ENCODE assay signal across 10 cellular contexts in genomic region chr19:3576696-3577443, GRCh38. TPM values are rescaled to one million over a fixed set of nuclear protein-coding genes. Genes with fewer than 3 reads are reported as not detected.
DNase-seq lines count a peak whose midpoint lies in the region; ATAC-seq, FAIRE-seq and TF ChIP-seq lines count a peak whose summit lies in the region.
"Had no signal": no experiment of that assay in that cellular context is flagged by ENCODE, and none has a peak within 500 bp of the region (broad histone marks: within the 10 kb centered on the region; RNA-seq: fewer than 3 reads in every experiment).

No MANE protein-coding gene starts in this region.

- H2AFZ ChIP-seq in endothelial cell of umbilical vein (ENCODE audit: low read depth, low read length) (peak overlapping the region; percentile 70), HepG2 (ENCODE audit: low read length) (no peak overlapping the region)

- H3K4me2 ChIP-seq in endothelial cell of umbilical vein (ENCODE audit: insufficient read depth, low read length) (peak overlapping the region; percentile 75), HepG2 (ENCODE audit: low read depth, low read length) (no peak overlapping the region)

- H3K27me3 ChIP-seq in HUES64 (ENCODE audit: insufficient read depth, low read length) (peaks cover 4% of the 10 kb centered on the region; the same call in 1 of the 2 replicates), endothelial cell of umbilical vein (ENCODE audit: control insufficient read depth in 2 of 2, insufficient read depth in 2 of 2, low read length in 2 of 2) (no peaks in the 10 kb centered on the region), HepG2 (ENCODE audit: control insufficient read depth in 1 of 2, insufficient read depth in 2 of 2, low read length in 2 of 2) (no peaks in the 10 kb centered on the region), subcutaneous abdominal adipose tissue (ENCODE audit: control insufficient read depth in 5 of 5, insufficient read depth in 4 of 5, low read length in 5 of 5) (no peaks in the 10 kb centered on the region)

- BruUV-seq in endothelial cell of umbilical vein (replicated peaks; lab: Mats Ljungman, UMichigan): no TSS peak
- no TSS peak for BruUV-seq in HepG2 (replicated peaks; lab: Mats Ljungman, UMichigan)

- TF ChIP-seq EP300 in HepG2 (IDR thresholded peaks at IDR 0.05; ENCODE audit: low read depth in 2 of 2, low read length in 2 of 2) (no peak), HepG2 (CRISPR knock-in tag; IDR thresholded peaks at IDR 0.05; ENCODE audit: borderline replicate concordance) (no peak)

- TF ChIP-seq POLR2A in endothelial cell of umbilical vein (IDR thresholded peaks at IDR 0.05; ENCODE audit: low read depth, low read length) (no peak), HepG2 (IDR thresholded peaks at IDR 0.05; ENCODE audit: insufficient read depth in 1 of 2, low read depth in 2 of 2, low read length in 2 of 2) (no peak)

- ATAC-seq in HepG2: no peak
- no peak for ATAC-seq in GM18517 (IDR thresholded peaks at IDR 0.05; ENCODE audit: unreplicated experiment)
- ATAC-seq in GM21447 (IDR thresholded peaks at IDR 0.05; ENCODE audit: unreplicated experiment): no peak

- DNase-seq in endothelial cell of umbilical vein (ENCODE audit: low read depth, low spot score) (peak; percentile 52), HepG2 (ENCODE audit: low spot score) (no peak), NCI-H524 treated with DMSO at 0.1 percent for 48 hours (lab: John Stamatoyannopoulos, UW) (no peak)
- DNase-seq in activated CD8-positive, alpha-beta memory T cell treated with anti-CD3 and anti-CD28 coated beads, Interleukin-2, amount 50 U/mL, for 4 hours: no peak
- DNase-seq: NK-92 treated with Interleukin-12 subunit alpha and Interleukin-12 subunit beta, amount 100 ng/mL, for 24 hours had no signal

- H3K9me3 ChIP-seq in HUES64 (ENCODE audit: insufficient read depth, low read depth, low read length) (no peaks in the 10 kb centered on the region), endothelial cell of umbilical vein (replicated peaks; ENCODE audit: control insufficient read depth, insufficient read depth, low read length) (no peaks in the 10 kb centered on the region), HepG2 (ENCODE audit: low read length) (no peaks in the 10 kb centered on the region), subcutaneous abdominal adipose tissue (ENCODE audit: control insufficient read depth in 5 of 5, low read length in 5 of 5) (no peaks in the 10 kb centered on the region)

- H3K79me2 ChIP-seq in endothelial cell of umbilical vein (ENCODE audit: control insufficient read depth, insufficient read depth, low read length): peaks cover 2% of the 10 kb centered on the region
- peaks cover 2% of the 10 kb centered on the region for H3K79me2 ChIP-seq in HepG2 (ENCODE audit: insufficient read depth, low read length)

- dilution Hi-C loops in endothelial cell of umbilical vein (cut with MboI; ENCODE audit: extremely low pct_ligation_motif_present, low sequenced_read_pairs): no loop called here

- TF ChIP-seq RAD21 in HepG2 (CRISPR knock-in tag; IDR thresholded peaks at IDR 0.05): no peak

- intact Hi-C loops in endothelial cell of umbilical vein (cut with micrococcal nuclease): no loop called here
- intact Hi-C loops in HepG2 (cut with micrococcal nuclease; ENCODE audit: unreplicated experiment): no loop called here

- 1% methylated on average over 61 of the region's 78 CpGs for WGBS in HUES64
- 97% methylated on average over 74 of the region's 78 CpGs for WGBS in HepG2 (ENCODE audit: low lambda C conversion rate)

- in situ Hi-C loops in HepG2 (cut with HindIII; ENCODE audit: extremely low pct_ligation_motif_present, low pct_unique_long_range_greater_than_20kb): no loop called here

- H3K36me3 ChIP-seq in HUES64 (ENCODE audit: insufficient read depth, low read length): peaks cover 7% of the 10 kb centered on the region
- H3K36me3 ChIP-seq in endothelial cell of umbilical vein (ENCODE audit: control insufficient read depth in 2 of 2, extremely low read depth in 1 of 2, insufficient read depth in 2 of 2, low read length in 2 of 2): peaks cover 0 to 3% of the 10 kb centered on the region in 2 experiments
- no peaks in the 10 kb centered on the region; a peak in 1 of 5 replicates for H3K36me3 ChIP-seq in HepG2 (replicated peaks in 1 of 2; ENCODE audit: control insufficient read depth in 1 of 2, insufficient read depth in 2 of 2, low read length in 2 of 2)
- H3K36me3 ChIP-seq in subcutaneous abdominal adipose tissue (ENCODE audit: control insufficient read depth in 5 of 5, insufficient read depth in 5 of 5, low read length in 5 of 5): peaks cover 0 to 17% (median 5%) of the 10 kb centered on the region in 5 donors

- no peaks in the 10 kb centered on the region for H3K9me1 ChIP-seq in endothelial cell of umbilical vein (replicated peaks; ENCODE audit: control insufficient read depth, extremely low read depth, insufficient read depth, low read length)

- H3K9ac ChIP-seq in HUES64 (ENCODE audit: low read depth, low read length) (peak overlapping the region; percentile 32), endothelial cell of umbilical vein (replicated peaks; ENCODE audit: extremely low read depth, insufficient read depth, low read length) (no peak overlapping the region), HepG2 (ENCODE audit: insufficient read depth, low read depth, low read length) (no peak overlapping the region), subcutaneous abdominal adipose tissue (ENCODE audit: low read length in 5 of 5) (peak overlapping the region in 1 of 5 donors; percentile 28)

- POLR2A ChIA-PET in endothelial cell of umbilical vein (lab: Charles Lee): no interaction called here
- POLR2A ChIA-PET in HepG2 (lab: Yijun Ruan, JAX): no interaction called here

- CTCF ChIA-PET in endothelial cell of umbilical vein (lab: Charles Lee) (interaction anchor here (0.9 to 1.4 kb wide), 7 partner anchors 9 to 92 kb away, joined by 3 to 9 read pairs (median 4); partner anchors contain the start of genes GIPC3 and TBXA2R), HepG2 (lab: Yijun Ruan, JAX; ENCODE audit: low intra/inter-chr PET ratio, low total read pairs) (no interaction called here)

- FAIRE-seq in endothelial cell of umbilical vein (lab: Jason Lieb, UNC) (peak; percentile 55), HepG2 (lab: Jason Lieb, UNC) (no peak)

- H3K4me3 ChIP-seq in HUES64 (ENCODE audit: low read length) (peak overlapping the region; percentile 67), endothelial cell of umbilical vein (replicated peaks in 1 of 3; ENCODE audit: insufficient read depth in 1 of 3, low read depth in 1 of 3, low read length in 3 of 3) (peak overlapping the region in 2 of 3 experiments; percentile 32 to 38), HepG2 (replicated peaks in 1 of 3; ENCODE audit: insufficient read depth in 1 of 3, low read depth in 2 of 3, low read length in 3 of 3) (no peak overlapping the region), subcutaneous abdominal adipose tissue (ENCODE audit: low read depth in 1 of 5, low read length in 5 of 5) (peak overlapping the region in 4 of 5 donors; percentile 29 to 62 (median 34))

- peak overlapping the region; percentile 62; the same call in 1 of the 2 replicates for H3K27ac ChIP-seq in HUES64 (ENCODE audit: low read depth, low read length)
- no peak overlapping the region for H3K27ac ChIP-seq in endothelial cell of umbilical vein (ENCODE audit: insufficient read depth, low read depth, low read length)
- H3K27ac ChIP-seq in HepG2 (ENCODE audit: extremely low read length, insufficient read depth, low read length): no peak overlapping the region
- H3K27ac ChIP-seq in subcutaneous abdominal adipose tissue (ENCODE audit: low read depth, low read length): no peak overlapping the region

- H4K20me1 ChIP-seq in endothelial cell of umbilical vein (replicated peaks; ENCODE audit: control insufficient read depth, extremely low read depth, insufficient read depth, low read length) (no peaks in the 10 kb centered on the region), HepG2 (ENCODE audit: insufficient read depth, low read length) (peaks cover 4% of the 10 kb centered on the region)

- H3K4me1 ChIP-seq in HUES64 (ENCODE audit: insufficient read depth, low read length) (peaks cover 6% of the 10 kb centered on the region; the same call in 1 of the 2 replicates), endothelial cell of umbilical vein (ENCODE audit: control insufficient read depth, extremely low read depth, insufficient read depth, low read length) (peaks cover 21% of the 10 kb centered on the region), HepG2 (ENCODE audit: insufficient read depth, low read length) (peaks cover 20% of the 10 kb centered on the region), subcutaneous abdominal adipose tissue (ENCODE audit: control insufficient read depth in 5 of 5, insufficient read depth in 5 of 5, low read length in 5 of 5) (peaks cover 6 to 46% (median 36%) of the 10 kb centered on the region in 5 donors)

- no peak for TF ChIP-seq CTCF in endothelial cell of umbilical vein (IDR thresholded peaks at IDR 0.05; ENCODE audit: extremely low read depth in 1 of 2, insufficient read depth in 1 of 2, low read depth in 1 of 2, low read length in 2 of 2)
- TF ChIP-seq CTCF in HepG2 (CRISPR knock-in tag; IDR thresholded peaks at IDR 0.05): no peak

RNA-seq across cellular contexts. Expression of gene HMG20B, which starts 4.1 kb away (rescaled TPM):
- 50.4 TPM for polyA plus RNA-seq in HUES64 (2013, experiment 1 of 2)
- 58.9 TPM for polyA plus RNA-seq in HUES64 (2013, experiment 2 of 2)
- 98.0 and 98.2 TPM in 2 replicates for total RNA-seq in endothelial cell of umbilical vein
- polyA plus RNA-seq in endothelial cell of umbilical vein: 53.2 and 63.9 TPM in 2 replicates
- 43.3 and 57.2 TPM in 2 replicates for polyA plus RNA-seq in endothelial cell of umbilical vein (2011; cell fraction: cytosol; rRNA removed)
- polyA plus RNA-seq in endothelial cell of umbilical vein (2011; cell fraction: nucleus; rRNA removed): 104 and 115 TPM in 2 replicates
- 55.7 and 69.0 TPM in 2 replicates for polyA plus RNA-seq in endothelial cell of umbilical vein (2012)
- polyA minus RNA-seq in endothelial cell of umbilical vein: 14.0 and 17.1 TPM in 2 replicates
- 123 TPM for polyA minus RNA-seq in endothelial cell of umbilical vein (2011; cell fraction: cytosol; rRNA and poly(A)+ RNA removed)
- 11.3 and 18.5 TPM in 2 replicates for polyA minus RNA-seq in endothelial cell of umbilical vein (2011; cell fraction: nucleus; rRNA and poly(A)+ RNA removed)
- total RNA-seq in HepG2 (2016; rRNA removed; fragmentation: Illumina TruSeq; extraction: Trizol): 23.0 and 29.2 TPM in 2 replicates
- 26.2 and 31.3 TPM in 2 replicates for total RNA-seq in HepG2 (2016; cell fraction: cytosol; rRNA removed; fragmentation: Illumina TruSeq; extraction: Trizol; ENCODE audit: low read depth)
- total RNA-seq in HepG2 (2016; cell fraction: insoluble cytoplasmic fraction; rRNA removed; fragmentation: Illumina TruSeq; extraction: Trizol): 26.2 and 29.0 TPM in 2 replicates
- total RNA-seq in HepG2 (2016; cell fraction: membrane; rRNA removed; fragmentation: Illumina TruSeq; extraction: Trizol): 40.2 and 42.4 TPM in 2 replicates
- 17.0 TPM in 2 replicates for total RNA-seq in HepG2 (2016; cell fraction: nucleus; rRNA removed; fragmentation: Illumina TruSeq; extraction: Trizol)
- 23.9 and 24.8 TPM in 2 replicates for polyA plus RNA-seq in HepG2 (2011; rRNA removed)
- 17.7 and 28.8 TPM in 2 replicates for polyA plus RNA-seq in HepG2 (2011; cell fraction: cytosol; rRNA removed)
- 73.5 and 97.4 TPM in 2 replicates for polyA plus RNA-seq in HepG2 (2011; cell fraction: nucleus; rRNA removed)
- polyA plus RNA-seq in HepG2 (2012): 19.0 and 22.8 TPM in 2 replicates
- polyA plus RNA-seq in HepG2 (2016; cell fraction: cytosol; fragmentation: Illumina TruSeq; extraction: Trizol; ENCODE audit: low read depth): 33.9 and 35.6 TPM in 2 replicates
- polyA plus RNA-seq in HepG2 (2016; cell fraction: insoluble cytoplasmic fraction; fragmentation: Illumina TruSeq; extraction: Trizol; ENCODE audit: low read depth): 36.6 TPM in 2 replicates
- 38.7 and 44.5 TPM in 2 replicates for polyA plus RNA-seq in HepG2 (2016; cell fraction: membrane; fragmentation: Illumina TruSeq; extraction: Trizol; ENCODE audit: low read depth)
- polyA plus RNA-seq in HepG2 (2016; cell fraction: nucleus; fragmentation: Illumina TruSeq; extraction: Trizol; ENCODE audit: insufficient read depth, low read depth): 80.7 and 81.4 TPM in 2 replicates
- 13.9 and 67.7 TPM in 2 replicates for polyA minus RNA-seq in HepG2 (2011; rRNA and poly(A)+ RNA removed; ENCODE audit: low replicate concordance)
- 10.8 and 16.1 TPM in 2 replicates for polyA minus RNA-seq in HepG2 (2011; cell fraction: cytosol; rRNA and poly(A)+ RNA removed)
- polyA minus RNA-seq in HepG2 (2011; cell fraction: nucleus; rRNA and poly(A)+ RNA removed): 8.7 and 9.7 TPM in 2 replicates

RNA-seq across cellular contexts. Expression of gene GIPC3, which starts 8.4 kb away (rescaled TPM):
- 0.40 TPM for polyA plus RNA-seq in HUES64 (2013, experiment 1 of 2)
- 0.63 TPM for polyA plus RNA-seq in HUES64 (2013, experiment 2 of 2)
- 6.6 and 7.1 TPM in 2 replicates for total RNA-seq in endothelial cell of umbilical vein
- polyA plus RNA-seq in endothelial cell of umbilical vein: 1.9 and 2.2 TPM in 2 replicates
- polyA plus RNA-seq in endothelial cell of umbilical vein (2011; cell fraction: cytosol; rRNA removed): 1.9 and 2.1 TPM in 2 replicates
- polyA plus RNA-seq in endothelial cell of umbilical vein (2011; cell fraction: nucleus; rRNA removed): 2.3 and 2.8 TPM in 2 replicates
- polyA plus RNA-seq in endothelial cell of umbilical vein (2012): 1.1 and 1.5 TPM in 2 replicates
- polyA minus RNA-seq in endothelial cell of umbilical vein: 1.8 and 2.5 TPM in 2 replicates
- 6.8 TPM for polyA minus RNA-seq in endothelial cell of umbilical vein (2011; cell fraction: cytosol; rRNA and poly(A)+ RNA removed)
- polyA minus RNA-seq in endothelial cell of umbilical vein (2011; cell fraction: nucleus; rRNA and poly(A)+ RNA removed): 0.43 and 0.63 TPM in 2 replicates
- total RNA-seq in HepG2 (2016; rRNA removed; fragmentation: Illumina TruSeq; extraction: Trizol): not detected in 2 replicates
- total RNA-seq in HepG2 (2016; cell fraction: cytosol; rRNA removed; fragmentation: Illumina TruSeq; extraction: Trizol; ENCODE audit: low read depth): not detected in 2 replicates
- total RNA-seq in HepG2 (2016; cell fraction: insoluble cytoplasmic fraction; rRNA removed; fragmentation: Illumina TruSeq; extraction: Trizol): not detected in 2 replicates
- not detected in 2 replicates for total RNA-seq in HepG2 (2016; cell fraction: membrane; rRNA removed; fragmentation: Illumina TruSeq; extraction: Trizol)
- total RNA-seq in HepG2 (2016; cell fraction: nucleus; rRNA removed; fragmentation: Illumina TruSeq; extraction: Trizol): not detected in 2 replicates
- polyA plus RNA-seq in HepG2 (2011; rRNA removed): 0.05 and 0.08 TPM in 2 replicates
- polyA plus RNA-seq in HepG2 (2011; cell fraction: cytosol; rRNA removed): 0.01 and 0.03 TPM in 2 replicates
- polyA plus RNA-seq in HepG2 (2011; cell fraction: nucleus; rRNA removed): 0.14 and 0.17 TPM in 2 replicates
- polyA plus RNA-seq in HepG2 (2012): 0.04 TPM in 1 of 2 replicates, not detected in the other
- not detected in 2 replicates for polyA plus RNA-seq in HepG2 (2016; cell fraction: cytosol; fragmentation: Illumina TruSeq; extraction: Trizol; ENCODE audit: low read depth)
- not detected in 2 replicates for polyA plus RNA-seq in HepG2 (2016; cell fraction: insoluble cytoplasmic fraction; fragmentation: Illumina TruSeq; extraction: Trizol; ENCODE audit: low read depth)
- not detected in 2 replicates for polyA plus RNA-seq in HepG2 (2016; cell fraction: membrane; fragmentation: Illumina TruSeq; extraction: Trizol; ENCODE audit: low read depth)
- not detected in 2 replicates for polyA plus RNA-seq in HepG2 (2016; cell fraction: nucleus; fragmentation: Illumina TruSeq; extraction: Trizol; ENCODE audit: insufficient read depth, low read depth)
- 0.02 and 5.9 TPM in 2 replicates for polyA minus RNA-seq in HepG2 (2011; rRNA and poly(A)+ RNA removed; ENCODE audit: low replicate concordance)
- polyA minus RNA-seq in HepG2 (2011; cell fraction: cytosol; rRNA and poly(A)+ RNA removed): not detected in 2 replicates
- polyA minus RNA-seq in HepG2 (2011; cell fraction: nucleus; rRNA and poly(A)+ RNA removed): not detected in 2 replicates

RNA-seq across cellular contexts. Expression of gene MFSD12, which starts 19.5 kb away (rescaled TPM):
- 34.1 TPM for polyA plus RNA-seq in HUES64 (2013, experiment 1 of 2)
- 37.2 TPM for polyA plus RNA-seq in HUES64 (2013, experiment 2 of 2)
- total RNA-seq in endothelial cell of umbilical vein: 78.9 and 80.4 TPM in 2 replicates
- 51.7 and 66.9 TPM in 2 replicates for polyA plus RNA-seq in endothelial cell of umbilical vein
- 27.4 and 38.4 TPM in 2 replicates for polyA plus RNA-seq in endothelial cell of umbilical vein (2011; cell fraction: cytosol; rRNA removed)
- polyA plus RNA-seq in endothelial cell of umbilical vein (2011; cell fraction: nucleus; rRNA removed): 102 and 113 TPM in 2 replicates
- 49.8 and 67.4 TPM in 2 replicates for polyA plus RNA-seq in endothelial cell of umbilical vein (2012)
- 34.5 and 41.8 TPM in 2 replicates for polyA minus RNA-seq in endothelial cell of umbilical vein
- polyA minus RNA-seq in endothelial cell of umbilical vein (2011; cell fraction: cytosol; rRNA and poly(A)+ RNA removed): 649 TPM
- 24.4 and 34.2 TPM in 2 replicates for polyA minus RNA-seq in endothelial cell of umbilical vein (2011; cell fraction: nucleus; rRNA and poly(A)+ RNA removed)
- total RNA-seq in HepG2 (2016; rRNA removed; fragmentation: Illumina TruSeq; extraction: Trizol): 14.0 and 29.1 TPM in 2 replicates
- 9.9 and 10.2 TPM in 2 replicates for total RNA-seq in HepG2 (2016; cell fraction: cytosol; rRNA removed; fragmentation: Illumina TruSeq; extraction: Trizol; ENCODE audit: low read depth)
- total RNA-seq in HepG2 (2016; cell fraction: insoluble cytoplasmic fraction; rRNA removed; fragmentation: Illumina TruSeq; extraction: Trizol): 10.6 and 28.5 TPM in 2 replicates
- total RNA-seq in HepG2 (2016; cell fraction: membrane; rRNA removed; fragmentation: Illumina TruSeq; extraction: Trizol): 19.7 and 20.6 TPM in 2 replicates
- 25.3 and 29.9 TPM in 2 replicates for total RNA-seq in HepG2 (2016; cell fraction: nucleus; rRNA removed; fragmentation: Illumina TruSeq; extraction: Trizol)
- 27.2 and 37.0 TPM in 2 replicates for polyA plus RNA-seq in HepG2 (2011; rRNA removed)
- polyA plus RNA-seq in HepG2 (2011; cell fraction: cytosol; rRNA removed): 16.9 and 29.1 TPM in 2 replicates
- 143 and 182 TPM in 2 replicates for polyA plus RNA-seq in HepG2 (2011; cell fraction: nucleus; rRNA removed)
- polyA plus RNA-seq in HepG2 (2012): 21.1 and 40.6 TPM in 2 replicates
- 12.9 and 14.1 TPM in 2 replicates for polyA plus RNA-seq in HepG2 (2016; cell fraction: cytosol; fragmentation: Illumina TruSeq; extraction: Trizol; ENCODE audit: low read depth)
- 12.6 and 14.9 TPM in 2 replicates for polyA plus RNA-seq in HepG2 (2016; cell fraction: insoluble cytoplasmic fraction; fragmentation: Illumina TruSeq; extraction: Trizol; ENCODE audit: low read depth)
- 19.3 and 20.1 TPM in 2 replicates for polyA plus RNA-seq in HepG2 (2016; cell fraction: membrane; fragmentation: Illumina TruSeq; extraction: Trizol; ENCODE audit: low read depth)
- polyA plus RNA-seq in HepG2 (2016; cell fraction: nucleus; fragmentation: Illumina TruSeq; extraction: Trizol; ENCODE audit: insufficient read depth, low read depth): 55.9 and 62.9 TPM in 2 replicates
- polyA minus RNA-seq in HepG2 (2011; rRNA and poly(A)+ RNA removed; ENCODE audit: low replicate concordance): 76.5 and 865 TPM in 2 replicates
- 29.2 and 33.3 TPM in 2 replicates for polyA minus RNA-seq in HepG2 (2011; cell fraction: cytosol; rRNA and poly(A)+ RNA removed)
- polyA minus RNA-seq in HepG2 (2011; cell fraction: nucleus; rRNA and poly(A)+ RNA removed): 22.5 and 22.8 TPM in 2 replicates

RNA-seq across cellular contexts. Expression of gene TBXA2R, which starts 29.8 kb away (rescaled TPM):
- polyA plus RNA-seq in HUES64 (2013, experiment 1 of 2): 0.70 TPM
- 0.38 TPM for polyA plus RNA-seq in HUES64 (2013, experiment 2 of 2)
- total RNA-seq in endothelial cell of umbilical vein (2.9 and 3.4 TPM in 2 replicates), HepG2 (2016; rRNA removed; fragmentation: Illumina TruSeq; extraction: Trizol) (not detected in 2 replicates)
- polyA plus RNA-seq in endothelial cell of umbilical vein (2.4 TPM in 2 replicates), HepG2 (2011; rRNA removed) (0.05 and 0.09 TPM in 2 replicates)
- 1.3 and 1.6 TPM in 2 replicates for polyA plus RNA-seq in endothelial cell of umbilical vein (2011; cell fraction: cytosol; rRNA removed)
- 0.65 and 1.4 TPM in 2 replicates for polyA plus RNA-seq in endothelial cell of umbilical vein (2011; cell fraction: nucleus; rRNA removed)
- polyA plus RNA-seq in endothelial cell of umbilical vein (2012): 1.3 and 2.0 TPM in 2 replicates
- 0.95 and 1.2 TPM in 2 replicates for polyA minus RNA-seq in endothelial cell of umbilical vein
- 3.9 TPM for polyA minus RNA-seq in endothelial cell of umbilical vein (2011; cell fraction: cytosol; rRNA and poly(A)+ RNA removed)
- 0.24 and 0.38 TPM in 2 replicates for polyA minus RNA-seq in endothelial cell of umbilical vein (2011; cell fraction: nucleus; rRNA and poly(A)+ RNA removed)
- not detected in 2 replicates for total RNA-seq in HepG2 (2016; cell fraction: cytosol; rRNA removed; fragmentation: Illumina TruSeq; extraction: Trizol; ENCODE audit: low read depth)
- not detected in 2 replicates for total RNA-seq in HepG2 (2016; cell fraction: insoluble cytoplasmic fraction; rRNA removed; fragmentation: Illumina TruSeq; extraction: Trizol)
- total RNA-seq in HepG2 (2016; cell fraction: membrane; rRNA removed; fragmentation: Illumina TruSeq; extraction: Trizol): not detected in 2 replicates
- not detected in 2 replicates for total RNA-seq in HepG2 (2016; cell fraction: nucleus; rRNA removed; fragmentation: Illumina TruSeq; extraction: Trizol)
- 0.04 TPM in 2 replicates for polyA plus RNA-seq in HepG2 (2011; cell fraction: cytosol; rRNA removed)
- 0.11 TPM in 1 of 2 replicates, not detected in the other for polyA plus RNA-seq in HepG2 (2011; cell fraction: nucleus; rRNA removed)
- not detected in 2 replicates for polyA plus RNA-seq in HepG2 (2012)
- polyA plus RNA-seq in HepG2 (2016; cell fraction: cytosol; fragmentation: Illumina TruSeq; extraction: Trizol; ENCODE audit: low read depth): not detected in 2 replicates
- not detected in 2 replicates for polyA plus RNA-seq in HepG2 (2016; cell fraction: insoluble cytoplasmic fraction; fragmentation: Illumina TruSeq; extraction: Trizol; ENCODE audit: low read depth)
- not detected in 2 replicates for polyA plus RNA-seq in HepG2 (2016; cell fraction: membrane; fragmentation: Illumina TruSeq; extraction: Trizol; ENCODE audit: low read depth)
- not detected in 2 replicates for polyA plus RNA-seq in HepG2 (2016; cell fraction: nucleus; fragmentation: Illumina TruSeq; extraction: Trizol; ENCODE audit: insufficient read depth, low read depth)
- 0.20 and 1.3 TPM in 2 replicates for polyA minus RNA-seq in HepG2 (2011; rRNA and poly(A)+ RNA removed; ENCODE audit: low replicate concordance)
- not detected in 2 replicates for polyA minus RNA-seq in HepG2 (2011; cell fraction: cytosol; rRNA and poly(A)+ RNA removed)
- polyA minus RNA-seq in HepG2 (2011; cell fraction: nucleus; rRNA and poly(A)+ RNA removed): not detected in 2 replicates

RNA-seq across cellular contexts. Expression of gene TEKTIP1, which starts 37.9 kb away (rescaled TPM):
- 0.45 TPM for polyA plus RNA-seq in HUES64 (2013, experiment 1 of 2)
- polyA plus RNA-seq in HUES64 (2013, experiment 2 of 2): not detected
- 0.53 and 0.73 TPM in 2 replicates for total RNA-seq in endothelial cell of umbilical vein
- polyA plus RNA-seq in endothelial cell of umbilical vein: not detected in 2 replicates
- not detected in 2 replicates for polyA plus RNA-seq in endothelial cell of umbilical vein (2011; cell fraction: cytosol; rRNA removed)
- polyA plus RNA-seq in endothelial cell of umbilical vein (2011; cell fraction: nucleus; rRNA removed): not detected in 2 replicates
- polyA plus RNA-seq in endothelial cell of umbilical vein (2012): 0.83 TPM in 1 of 2 replicates, not detected in the other
- polyA minus RNA-seq in endothelial cell of umbilical vein: not detected in 2 replicates
- not detected for polyA minus RNA-seq in endothelial cell of umbilical vein (2011; cell fraction: cytosol; rRNA and poly(A)+ RNA removed)
- not detected in 2 replicates for polyA minus RNA-seq in endothelial cell of umbilical vein (2011; cell fraction: nucleus; rRNA and poly(A)+ RNA removed)
- total RNA-seq in HepG2 (2016; rRNA removed; fragmentation: Illumina TruSeq; extraction: Trizol): not detected in 2 replicates
- not detected in 2 replicates for total RNA-seq in HepG2 (2016; cell fraction: cytosol; rRNA removed; fragmentation: Illumina TruSeq; extraction: Trizol; ENCODE audit: low read depth)
- not detected in 2 replicates for total RNA-seq in HepG2 (2016; cell fraction: insoluble cytoplasmic fraction; rRNA removed; fragmentation: Illumina TruSeq; extraction: Trizol)
- not detected in 2 replicates for total RNA-seq in HepG2 (2016; cell fraction: membrane; rRNA removed; fragmentation: Illumina TruSeq; extraction: Trizol)
- total RNA-seq in HepG2 (2016; cell fraction: nucleus; rRNA removed; fragmentation: Illumina TruSeq; extraction: Trizol): not detected in 2 replicates
- polyA plus RNA-seq in HepG2 (2011; rRNA removed): not detected in 2 replicates
- polyA plus RNA-seq in HepG2 (2011; cell fraction: cytosol; rRNA removed): not detected in 2 replicates
- polyA plus RNA-seq in HepG2 (2011; cell fraction: nucleus; rRNA removed): 0.32 TPM in 1 of 2 replicates, not detected in the other
- 0.24 and 0.35 TPM in 2 replicates for polyA plus RNA-seq in HepG2 (2012)
- polyA plus RNA-seq in HepG2 (2016; cell fraction: cytosol; fragmentation: Illumina TruSeq; extraction: Trizol; ENCODE audit: low read depth): not detected in 2 replicates
- polyA plus RNA-seq in HepG2 (2016; cell fraction: insoluble cytoplasmic fraction; fragmentation: Illumina TruSeq; extraction: Trizol; ENCODE audit: low read depth): not detected in 2 replicates
- polyA plus RNA-seq in HepG2 (2016; cell fraction: membrane; fragmentation: Illumina TruSeq; extraction: Trizol; ENCODE audit: low read depth): not detected in 2 replicates
- not detected in 2 replicates for polyA plus RNA-seq in HepG2 (2016; cell fraction: nucleus; fragmentation: Illumina TruSeq; extraction: Trizol; ENCODE audit: insufficient read depth, low read depth)
- not detected in 2 replicates for polyA minus RNA-seq in HepG2 (2011; rRNA and poly(A)+ RNA removed; ENCODE audit: low replicate concordance)
- not detected in 2 replicates for polyA minus RNA-seq in HepG2 (2011; cell fraction: cytosol; rRNA and poly(A)+ RNA removed)
- not detected in 2 replicates for polyA minus RNA-seq in HepG2 (2011; cell fraction: nucleus; rRNA and poly(A)+ RNA removed)
- polyA plus RNA-seq: liver had no signal

Comparison
In these comparisons a context has a peak if more than half of its experiments do, and no peak if none do; other contexts are left out.
1. H3K4me3 ChIP-seq: peak in HUES64 (single experiment), endothelial cell of umbilical vein (2 of 3) and subcutaneous abdominal adipose tissue (4 of 5); none in HepG2 (0 of 3).